ENCODE assay signal across 22 cellular contexts in the genomic region with DNA sequence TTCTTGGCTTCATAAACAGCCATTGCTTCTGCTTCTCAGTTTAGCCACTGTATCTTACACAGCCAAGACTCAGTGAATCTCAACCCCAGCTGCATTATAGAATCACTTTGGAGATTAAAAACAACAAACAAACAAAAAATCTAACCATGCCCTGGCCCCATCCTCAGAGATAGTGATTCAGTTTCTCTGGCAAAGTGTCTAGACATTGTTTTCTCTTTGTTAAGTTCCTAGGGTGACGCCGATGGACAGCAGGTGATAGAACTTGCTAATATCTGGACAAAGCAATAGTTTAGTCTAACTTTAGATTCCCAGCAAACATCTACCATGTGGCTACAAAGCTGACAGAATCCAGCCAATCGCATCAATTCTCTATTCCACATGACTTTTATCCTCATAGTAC. TPM values are rescaled to one million over a fixed set of nuclear protein-coding genes. Genes with fewer than 3 reads are reported as not detected.
"Had no signal": no experiment of that assay in that cellular context is flagged by ENCODE, and none has a peak within 500 bp of the region (broad histone marks: within the 10 kb centered on the region; RNA-seq: fewer than 3 reads in every experiment).

No MANE protein-coding gene starts in this region.

- H3K4me3 ChIP-seq: ascending aorta, coronary artery, prostate gland, sigmoid colon, SK-N-MC, thoracic aorta had no signal

- H3K27me3 ChIP-seq: ascending aorta, neutrophil, sigmoid colon had no signal

- H3K4me1 ChIP-seq: ascending aorta, prostate gland, sigmoid colon had no signal

- H3K27ac Mint-ChIP-seq: activated CD4-positive, alpha-beta memory T cell treated with anti-CD3 and anti-CD28 coated beads, Interleukin-2, amount 10 ng/mL, durations not matched to agents 7 days and 5 days; activated naive CD8-positive, alpha-beta T cell treated with anti-CD3 and anti-CD28 coated beads, Interleukin-2, amount 50 U/mL, for 24 hours; activated T-cell treated with anti-CD3 and anti-CD28 coated beads, Interleukin-2, amount 50 U/mL, for 72 hours; endodermal cell; naive thymus-derived CD8-positive, alpha-beta T cell; stimulated activated naive CD8-positive, alpha-beta T cell treated with anti-CD3 and anti-CD28 coated beads, Interleukin-15, Interleukin-2, amounts not matched to agents 100 ng/mL and 50 ng/mL, for 24 hours; T-cell had no signal

- DNase-seq: activated CD4-positive, alpha-beta memory T cell treated with anti-CD3 and anti-CD28 coated beads, Interleukin-2, amount 10 ng/mL, durations not matched to agents 7 days and 5 days; activated naive CD4-positive, alpha-beta T cell; activated naive CD8-positive, alpha-beta T cell treated with anti-CD3 and anti-CD28 coated beads, Interleukin-2, amount 50 U/mL, for 24 hours; activated T-cell treated with anti-CD3 and anti-CD28 coated beads, Interleukin-2, amount 50 U/mL, for 72 hours; endodermal cell; foreskin fibroblast; head of caudate nucleus; islet precursor cell; naive thymus-derived CD8-positive, alpha-beta T cell; sigmoid colon; stimulated activated CD4-positive, alpha-beta T cell treated with anti-CD3 and anti-CD28 coated beads, Interleukin-4, amount 100 ng/mL, for 1 hour; T-cell had no signal

- H3K4me3 Mint-ChIP-seq: activated CD4-positive, alpha-beta memory T cell treated with anti-CD3 and anti-CD28 coated beads, Interleukin-2, amount 10 ng/mL, durations not matched to agents 7 days and 5 days; activated naive CD8-positive, alpha-beta T cell treated with anti-CD3 and anti-CD28 coated beads, Interleukin-2, amount 50 U/mL, for 24 hours; activated T-cell treated with anti-CD3 and anti-CD28 coated beads, Interleukin-2, amount 50 U/mL, for 72 hours; endodermal cell; naive thymus-derived CD8-positive, alpha-beta T cell; stimulated activated naive CD8-positive, alpha-beta T cell treated with anti-CD3 and anti-CD28 coated beads, Interleukin-15, Interleukin-2, amounts not matched to agents 100 ng/mL and 50 ng/mL, for 24 hours; T-cell had no signal

- H3K27ac ChIP-seq: ascending aorta, coronary artery, neutrophil, prostate gland, SK-N-MC, thoracic aorta, VCaP had no signal

- H3K36me3 Mint-ChIP-seq: naive thymus-derived CD8-positive, alpha-beta T cell; T-cell had no signal

- H3K4me1 Mint-ChIP-seq: activated CD4-positive, alpha-beta memory T cell treated with anti-CD3 and anti-CD28 coated beads, Interleukin-2, amount 10 ng/mL, durations not matched to agents 7 days and 5 days; activated naive CD8-positive, alpha-beta T cell treated with anti-CD3 and anti-CD28 coated beads, Interleukin-2, amount 50 U/mL, for 24 hours; naive thymus-derived CD8-positive, alpha-beta T cell; T-cell had no signal

- ATAC-seq: activated naive CD8-positive, alpha-beta T cell treated with anti-CD3 and anti-CD28 coated beads, Interleukin-2, amount 50 U/mL, for 24 hours; activated T-cell treated with anti-CD3 and anti-CD28 coated beads, Interleukin-2, amount 50 U/mL, for 72 hours; esophagus mucosa; naive thymus-derived CD8-positive, alpha-beta T cell; T-cell had no signal

- H3K9me3 Mint-ChIP-seq: activated CD4-positive, alpha-beta memory T cell treated with anti-CD3 and anti-CD28 coated beads, Interleukin-2, amount 10 ng/mL, durations not matched to agents 7 days and 5 days; activated naive CD8-positive, alpha-beta T cell treated with anti-CD3 and anti-CD28 coated beads, Interleukin-2, amount 50 U/mL, for 24 hours; activated T-cell treated with anti-CD3 and anti-CD28 coated beads, Interleukin-2, amount 50 U/mL, for 72 hours; endodermal cell; stimulated activated naive CD8-positive, alpha-beta T cell treated with anti-CD3 and anti-CD28 coated beads, Interleukin-15, Interleukin-2, amounts not matched to agents 100 ng/mL and 50 ng/mL, for 24 hours; T-cell had no signal

- H3K36me3 ChIP-seq: ascending aorta, neutrophil, prostate gland, sigmoid colon, thoracic aorta had no signal

- FAIRE-seq: urothelium cell line had no signal

- H3K9me3 ChIP-seq: ascending aorta, neutrophil, prostate gland, sigmoid colon, thoracic aorta had no signal

- H3K27me3 Mint-ChIP-seq: activated CD4-positive, alpha-beta memory T cell treated with anti-CD3 and anti-CD28 coated beads, Interleukin-2, amount 10 ng/mL, durations not matched to agents 7 days and 5 days; stimulated activated naive CD8-positive, alpha-beta T cell treated with anti-CD3 and anti-CD28 coated beads, Interleukin-15, Interleukin-2, amounts not matched to agents 100 ng/mL and 50 ng/mL, for 24 hours had no signal

RNA-seq across cellular contexts. Expression of gene ADGRF5, which starts 2.9 kb away (rescaled TPM):
- total RNA-seq: activated CD4-positive, alpha-beta memory T cell treated with anti-CD3 and anti-CD28 coated beads, Interleukin-2, amount 10 ng/mL, durations not matched to agents 7 days and 5 days; activated T-cell treated with anti-CD3 and anti-CD28 coated beads, Interleukin-2, amount 50 U/mL, for 72 hours; endodermal cell; naive thymus-derived CD8-positive, alpha-beta T cell had no signal
- polyA plus RNA-seq: naive thymus-derived CD8-positive, alpha-beta T cell had no signal
